8 cellular contexts compared by ENCODE assay signal in the genomic region with DNA sequence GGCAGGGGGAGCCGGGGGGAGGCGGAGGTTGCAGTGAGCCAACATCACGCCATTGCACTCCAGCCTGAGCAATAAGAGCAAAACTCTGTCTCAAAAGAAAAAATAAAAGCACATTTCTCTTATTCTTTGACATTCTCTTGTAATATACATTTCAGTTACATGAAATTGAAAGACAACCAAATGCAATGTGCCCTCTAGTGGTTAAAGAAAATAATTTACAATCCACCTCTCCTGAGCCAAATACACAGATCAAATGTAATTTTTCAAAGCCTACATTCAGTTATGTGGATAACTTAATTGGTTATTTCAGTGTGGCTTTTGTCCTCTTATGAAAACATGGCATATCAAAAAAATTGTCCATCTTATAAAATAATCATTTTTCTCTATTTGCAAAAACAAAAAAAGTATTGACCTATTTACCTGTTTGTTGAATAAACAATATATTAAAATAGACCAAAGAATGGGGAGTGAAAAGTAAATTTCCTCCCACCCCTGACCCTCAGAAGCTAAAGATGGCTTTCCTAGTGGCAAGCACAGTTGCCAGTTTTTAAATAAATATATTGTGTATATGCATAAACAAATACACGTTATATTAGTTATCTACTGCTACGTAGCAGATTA. TPM values are rescaled to one million over a fixed set of nuclear protein-coding genes. Genes with fewer than 3 reads are reported as not detected.
DNase-seq lines count a peak whose midpoint lies in the region; ATAC-seq and TF ChIP-seq lines count a peak whose summit lies in the region.

No MANE protein-coding gene starts in this region.

- ATAC-seq in HG03469 (IDR thresholded peaks at IDR 0.05; ENCODE audit: unreplicated experiment), result no peak

- no peaks in the 10 kb centered on the region for H3K79me2 ChIP-seq in KMS-11 (ENCODE audit: insufficient read depth, low read depth)

- peak overlapping the region; percentile 8 for H3K4me2 ChIP-seq in KMS-11

- no peaks in the 10 kb centered on the region for H3K27me3 ChIP-seq in KMS-11 (ENCODE audit: insufficient read depth, low read depth)

- no peaks in the 10 kb centered on the region for H3K36me3 ChIP-seq in KMS-11 (ENCODE audit: insufficient read depth)

- no peak overlapping the region for H3K4me3 ChIP-seq in KMS-11 (IDR thresholded peaks at IDR 0.05; ENCODE audit: insufficient read depth, low read depth, low read length)

- H3K4me1 ChIP-seq in KMS-11 (ENCODE audit: low read depth, poor library complexity, severe bottlenecking), result peaks cover 28% of the 10 kb centered on the region

- DNase-seq in NCI-H2029 treated with DMSO at 0.1 percent for 48 hours (lab: John Stamatoyannopoulos, UW) (peak; percentile 30), NCI-H2029 (lab: John Stamatoyannopoulos, UW) (no peak), SK-N-DZ (ENCODE audit: low spot score) (peak; percentile 36), fibroblast of peridontal ligament (ENCODE audit: extremely low read depth) (peak; percentile 72), pons (ENCODE audit: low spot score) (peak; percentile 53)
- no peak for DNase-seq in stimulated activated CD4-positive, alpha-beta T cell treated with anti-CD3 and anti-CD28 coated beads, Interleukin-1b, Interleukin-23, amount 100 ng/mL, for 48 hours

- TF ChIP-seq CTCF in KMS-11 (conservative IDR thresholded peaks at IDR 0.05; ENCODE audit: low read depth, low read length), result peak; percentile 89

- H3K9ac ChIP-seq in KMS-11, result no peak overlapping the region

- H2AFZ ChIP-seq in KMS-11 (ENCODE audit: low read depth), result peak overlapping the region; percentile 60; the same call in 1 of the 2 replicates

- 0 out of 2 replicates have a peak overlapping the region, but pooled peaks have one; percentile 38 for H3K27ac ChIP-seq in KMS-11

- no peaks in the 10 kb centered on the region for H4K20me1 ChIP-seq in KMS-11 (ENCODE audit: insufficient read depth)

RNA-seq across cellular contexts. Expression of a gene that starts 14.2 kb away (rescaled TPM):
- 75.0 and 78.6 TPM in 2 replicates for polyA plus RNA-seq in SK-N-DZ (2014; cell fraction: cytosol; rRNA removed)
- 201 and 239 TPM in 2 replicates for polyA plus RNA-seq in SK-N-DZ (2014; cell fraction: nucleus; rRNA removed)

RNA-seq across cellular contexts. Expression of a gene that starts 23.7 kb away (rescaled TPM):
- polyA plus RNA-seq in SK-N-DZ (2014; cell fraction: cytosol; rRNA removed), result not detected in 2 replicates
- polyA plus RNA-seq in SK-N-DZ (2014; cell fraction: nucleus; rRNA removed), result 0.24 TPM in 1 of 2 replicates, not detected in the other

Comparison
In these comparisons a context has a peak if more than half of its experiments do, and no peak if none do; other contexts are left out.
1. DNase-seq: peak in NCI-H2029 treated with DMSO at 0.1 percent for 48 hours (single experiment), SK-N-DZ (single experiment), fibroblast of peridontal ligament (single experiment) and pons (single experiment); none in NCI-H2029 (single experiment) and stimulated activated CD4-positive, alpha-beta T cell treated with anti-CD3 and anti-CD28 coated beads, Interleukin-1b, Interleukin-23, amount 100 ng/mL, for 48 hours (single experiment).